Comparison of ENCODE assay signal across 17 cellular contexts in genomic region chr13:32414580-32414979, GRCh38. TPM values are rescaled to one million over a fixed set of nuclear protein-coding genes. Genes with fewer than 3 reads are reported as not detected.
DNase-seq lines count a peak whose midpoint lies in the region; ATAC-seq, FAIRE-seq and TF ChIP-seq lines count a peak whose summit lies in the region.
"Had no signal": no experiment of that assay in that cellular context is flagged by ENCODE, and none has a peak within 500 bp of the region (broad histone marks: within the 10 kb centered on the region; RNA-seq: fewer than 3 reads in every experiment).

No MANE protein-coding gene starts in this region.

- H2AFZ ChIP-seq in HepG2 (ENCODE audit: low read length) = no peak overlapping the region
- H2AFZ ChIP-seq: GM23338 had no signal

- no peak for FAIRE-seq in HepG2 (lab: Jason Lieb, UNC)
- FAIRE-seq: A549, D721Med, GM12892, H54 had no signal

- H3K9me3 ChIP-seq in liver (ENCODE audit: control insufficient read depth in 4 of 4, low read length in 3 of 4) (no peaks in the 10 kb centered on the region), HepG2 (ENCODE audit: low read length) (peaks cover 1% of the 10 kb centered on the region), right lobe of liver (no peaks in the 10 kb centered on the region)
- H3K9me3 ChIP-seq: A549 had no signal

- H4K20me1 ChIP-seq in HepG2 (ENCODE audit: insufficient read depth, low read length) = no peaks in the 10 kb centered on the region

- in situ Hi-C loops in HepG2 (cut with HindIII; ENCODE audit: extremely low pct_ligation_motif_present, low pct_unique_long_range_greater_than_20kb) = no loop called here

- TF ChIP-seq RAD21 in liver (IDR thresholded peaks at IDR 0.05) (no peak), HepG2 (CRISPR knock-in tag; IDR thresholded peaks at IDR 0.05) (no peak)

- H3K9me3 Mint-ChIP-seq in effector memory CD8-positive, alpha-beta T cell = no peaks in the 10 kb centered on the region
- H3K9me3 Mint-ChIP-seq: CD4-positive, alpha-beta T cell had no signal

- TF ChIP-seq POLR2A in HepG2 (IDR thresholded peaks at IDR 0.05; ENCODE audit: insufficient read depth in 1 of 2, low read depth in 2 of 2, low read length in 2 of 2) (no peak), right lobe of liver (IDR thresholded peaks at IDR 0.05) (peak; percentile 20)

- no peak for TF ChIP-seq EP300 in HepG2 (IDR thresholded peaks at IDR 0.05; ENCODE audit: low read depth in 2 of 2, low read length in 2 of 2)
- no peak for TF ChIP-seq EP300 in HepG2 (CRISPR knock-in tag; IDR thresholded peaks at IDR 0.05; ENCODE audit: borderline replicate concordance)

- H3K27ac ChIP-seq in liver (ENCODE audit: low read depth in 1 of 2, low read length in 2 of 2) (peak overlapping the region; percentile 58 to 86), HepG2 (ENCODE audit: extremely low read length, insufficient read depth, low read length) (no peak overlapping the region), right lobe of liver (peak overlapping the region in 2 of 3 donors; percentile 85)
- H3K27ac ChIP-seq: A549, C4-2B, HL-60 had no signal

- no TSS peak for BruUV-seq in HepG2 (replicated peaks; lab: Mats Ljungman, UMichigan)

- H3K36me3 Mint-ChIP-seq in effector memory CD8-positive, alpha-beta T cell (ENCODE audit: insufficient read depth) = peaks cover 4% of the 10 kb centered on the region

- H3K4me3 ChIP-seq in liver (ENCODE audit: low read depth in 1 of 3, low read length in 3 of 3) = no peak overlapping the region
- no peak overlapping the region for H3K4me3 ChIP-seq in HepG2 (replicated peaks in 1 of 3; ENCODE audit: insufficient read depth in 1 of 3, low read depth in 2 of 3, low read length in 3 of 3)
- no peak overlapping the region for H3K4me3 ChIP-seq in right lobe of liver
- H3K4me3 ChIP-seq: A549, GM23338 had no signal

- H3K4me1 ChIP-seq in liver (ENCODE audit: control insufficient read depth in 4 of 4, insufficient read depth in 4 of 4, low read length in 3 of 4) (peaks cover 16 to 62% (median 43%) of the 10 kb centered on the region in 4 donors), HepG2 (ENCODE audit: insufficient read depth, low read length) (peaks cover 24% of the 10 kb centered on the region), right lobe of liver (peaks cover 0 to 54% (median 22%) of the 10 kb centered on the region in 4 donors)
- H3K4me1 ChIP-seq: A549, Caco-2 had no signal

- H3K27me3 ChIP-seq in liver (ENCODE audit: control insufficient read depth in 4 of 4, insufficient read depth in 4 of 4, low read length in 3 of 4) (no peaks in the 10 kb centered on the region), HepG2 (ENCODE audit: control insufficient read depth in 1 of 2, insufficient read depth in 2 of 2, low read length in 2 of 2) (no peaks in the 10 kb centered on the region), right lobe of liver (no peaks in the 10 kb centered on the region)

- WGBS in liver = 33% methylated on average over 2 of the region's 2 CpGs
- WGBS in HepG2 (ENCODE audit: low lambda C conversion rate) = 93% methylated on average over 2 of the region's 2 CpGs
- WGBS in right lobe of liver (ENCODE audit: insufficient coverage, low coverage, low lambda C conversion rate, missing lambda C conversion rate) = 43% methylated on average over 2 of the region's 2 CpGs

- TF ChIP-seq CTCF in liver (IDR thresholded peaks at IDR 0.05; ENCODE audit: low read depth, low read length, missing input control) = no peak
- no peak for TF ChIP-seq CTCF in HepG2 (CRISPR knock-in tag; IDR thresholded peaks at IDR 0.05)
- no peak for TF ChIP-seq CTCF in right lobe of liver (IDR thresholded peaks at IDR 0.05)

- intact Hi-C loops in HepG2 (cut with micrococcal nuclease; ENCODE audit: unreplicated experiment) = no loop called here
- intact Hi-C loops in right lobe of liver (cut with DNase I) = no loop called here

- no peak overlapping the region for H3K4me3 Mint-ChIP-seq in effector memory CD8-positive, alpha-beta T cell
- H3K4me3 Mint-ChIP-seq: CD4-positive, alpha-beta T cell; GM23338 had no signal

- POLR2A ChIA-PET in HepG2 (lab: Yijun Ruan, JAX) = no interaction called here

- no peaks in the 10 kb centered on the region for H3K79me2 ChIP-seq in HepG2 (ENCODE audit: insufficient read depth, low read length)

- peaks cover 7 to 26% of the 10 kb centered on the region in 2 donors for H3K4me1 Mint-ChIP-seq in effector memory CD8-positive, alpha-beta T cell (ENCODE audit: low read depth in 2 of 2)

- DNase-seq in HepG2 (ENCODE audit: low spot score) (no peak), right lobe of liver (peak in 1 of 3 donors; percentile 72), A172 (ENCODE audit: low spot score) (no peak), NCI-H2227 (lab: John Stamatoyannopoulos, UW; ENCODE audit: unreplicated experiment) (no peak)
- DNase-seq in effector memory CD8-positive, alpha-beta T cell = no peak
- no peak for DNase-seq in stimulated activated CD4-positive, alpha-beta T cell treated with anti-CD3 and anti-CD28 coated beads, Interleukin-4, amount 100 ng/mL, for 4 hours
- DNase-seq: IMR-90 had no signal

- ATAC-seq in HepG2 (no peak), right lobe of liver (peak; percentile 77 to 85 (median 80))
- ATAC-seq in effector memory CD8-positive, alpha-beta T cell (replicated peaks) = no peak

- CTCF ChIA-PET in HepG2 (lab: Yijun Ruan, JAX; ENCODE audit: low intra/inter-chr PET ratio, low total read pairs) = no interaction called here

- H3K27me3 Mint-ChIP-seq in effector memory CD8-positive, alpha-beta T cell = no peaks in the 10 kb centered on the region
- H3K27me3 Mint-ChIP-seq: CD4-positive, alpha-beta T cell had no signal

- H3K27ac Mint-ChIP-seq in effector memory CD8-positive, alpha-beta T cell = peak overlapping the region; percentile 32 to 58
- H3K27ac Mint-ChIP-seq: CD4-positive, alpha-beta T cell; GM23338 had no signal

- peaks cover 0 to 1% (median 0%) of the 10 kb centered on the region in 4 donors for H3K36me3 ChIP-seq in liver (ENCODE audit: control insufficient read depth in 4 of 4, insufficient read depth in 3 of 4, low read depth in 1 of 4, low read length in 3 of 4)
- peaks cover 0 to 1% of the 10 kb centered on the region in 2 experiments; a peak in 3 of 5 replicates for H3K36me3 ChIP-seq in HepG2 (replicated peaks in 1 of 2; ENCODE audit: control insufficient read depth in 1 of 2, insufficient read depth in 2 of 2, low read length in 2 of 2)
- no peaks in the 10 kb centered on the region for H3K36me3 ChIP-seq in right lobe of liver

- no peak overlapping the region for H3K4me2 ChIP-seq in HepG2 (ENCODE audit: low read depth, low read length)
- H3K4me2 ChIP-seq: A549, GM23338 had no signal

- H3K9ac ChIP-seq in liver (ENCODE audit: low read depth in 1 of 2, low read length in 2 of 2) = no peak overlapping the region
- no peak overlapping the region for H3K9ac ChIP-seq in HepG2 (ENCODE audit: insufficient read depth, low read depth, low read length)

TF ChIP-seq in HepG2, 621 proteins besides CTCF, POLR2A, EP300 and RAD21 (continues in another document):
- TF ChIP-seq FIP1L1 (IDR thresholded peaks at IDR 0.05; ENCODE audit: borderline replicate concordance, insufficient read depth, low read depth, low read length) (no peak), ADNP (CRISPR knock-in tag; IDR thresholded peaks at IDR 0.05) (no peak), ZNF512 (CRISPR knock-in tag; IDR thresholded peaks at IDR 0.05) (no peak), PCBP2 (optimal IDR thresholded peaks at IDR 0.05; ENCODE audit: low read depth, low read length, poor library complexity, severe bottlenecking) (no peak), CHCHD3 (CRISPR knock-in tag; IDR thresholded peaks at IDR 0.05) (no peak), ZSCAN31 (CRISPR knock-in tag; IDR thresholded peaks at IDR 0.05; ENCODE audit: low read depth) (no peak)

RNA-seq across cellular contexts. Expression of gene N4BP2L1, which starts 13.3 kb away (rescaled TPM):
- total RNA-seq in liver = 10 to 100 TPM; 11.0 to 64.6 TPM
- 10 to 100 TPM; 16.4 to 36.5 TPM for polyA plus RNA-seq in liver
- 11.8 and 13.2 TPM in 2 replicates for total RNA-seq in HepG2 (2016; rRNA removed; fragmentation: Illumina TruSeq; extraction: Trizol)
- total RNA-seq in HepG2 (2016; cell fraction: cytosol; rRNA removed; fragmentation: Illumina TruSeq; extraction: Trizol; ENCODE audit: low read depth) = 3.8 and 4.6 TPM in 2 replicates
- total RNA-seq in HepG2 (2016; cell fraction: insoluble cytoplasmic fraction; rRNA removed; fragmentation: Illumina TruSeq; extraction: Trizol) = 11.6 and 12.8 TPM in 2 replicates
- total RNA-seq in HepG2 (2016; cell fraction: membrane; rRNA removed; fragmentation: Illumina TruSeq; extraction: Trizol) = 8.3 and 8.8 TPM in 2 replicates
- 13.1 and 18.3 TPM in 2 replicates for total RNA-seq in HepG2 (2016; cell fraction: nucleus; rRNA removed; fragmentation: Illumina TruSeq; extraction: Trizol)
- polyA plus RNA-seq in HepG2 (2011; rRNA removed) = 30.4 and 34.5 TPM in 2 replicates
- 15.0 and 21.1 TPM in 2 replicates for polyA plus RNA-seq in HepG2 (2011; cell fraction: cytosol; rRNA removed)
- polyA plus RNA-seq in HepG2 (2011; cell fraction: nucleus; rRNA removed) = 27.0 and 36.1 TPM in 2 replicates
- polyA plus RNA-seq in HepG2 (2012) = 30.9 and 33.4 TPM in 2 replicates
- 3.5 and 4.7 TPM in 2 replicates for polyA plus RNA-seq in HepG2 (2016; cell fraction: cytosol; fragmentation: Illumina TruSeq; extraction: Trizol; ENCODE audit: low read depth)
- 13.1 and 14.1 TPM in 2 replicates for polyA plus RNA-seq in HepG2 (2016; cell fraction: insoluble cytoplasmic fraction; fragmentation: Illumina TruSeq; extraction: Trizol; ENCODE audit: low read depth)
- 9.2 and 9.4 TPM in 2 replicates for polyA plus RNA-seq in HepG2 (2016; cell fraction: membrane; fragmentation: Illumina TruSeq; extraction: Trizol; ENCODE audit: low read depth)
- 29.5 and 35.4 TPM in 2 replicates for polyA plus RNA-seq in HepG2 (2016; cell fraction: nucleus; fragmentation: Illumina TruSeq; extraction: Trizol; ENCODE audit: insufficient read depth, low read depth)
- polyA minus RNA-seq in HepG2 (2011; rRNA and poly(A)+ RNA removed; ENCODE audit: low replicate concordance) = 8.4 TPM in 1 of 2 replicates, not detected in the other
- polyA minus RNA-seq in HepG2 (2011; cell fraction: cytosol; rRNA and poly(A)+ RNA removed) = 11.7 and 12.8 TPM in 2 replicates
- 45.6 and 48.0 TPM in 2 replicates for polyA minus RNA-seq in HepG2 (2011; cell fraction: nucleus; rRNA and poly(A)+ RNA removed)
- 10 to 100 TPM; 17.4 to 56.9 (median 26.5) TPM for total RNA-seq in right lobe of liver
- total RNA-seq in A172 (2014; rRNA removed; shearing (Covaris generic)) = 1.5 and 2.2 TPM in 2 replicates

Comparison
In these comparisons a context has a peak if more than half of its experiments do, and no peak if none do; other contexts are left out.
1. ATAC-seq: peak in right lobe of liver (4 of 4); none in HepG2 (single experiment) and effector memory CD8-positive, alpha-beta T cell (single experiment).